ENCODE assay signal across 13 cellular contexts in the genomic region with DNA sequence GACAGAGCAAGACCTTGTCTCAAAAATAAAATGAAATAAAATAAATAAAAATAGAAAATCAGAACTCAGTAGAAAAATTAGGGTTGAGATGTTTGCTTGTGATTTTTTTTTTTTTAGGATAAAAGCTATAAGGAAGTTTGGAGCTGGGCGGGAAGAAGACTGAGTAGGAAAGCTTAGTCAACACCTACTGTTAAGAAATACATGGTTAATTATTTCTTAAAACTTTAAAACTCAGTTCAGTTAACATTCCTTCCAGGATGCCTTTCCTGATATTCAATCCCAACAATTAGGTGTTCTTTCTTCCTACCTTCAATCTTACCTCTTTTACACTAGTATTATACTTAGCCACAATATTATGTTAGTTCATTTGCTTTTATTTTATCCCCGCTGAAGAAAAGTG.
DNase-seq lines count a peak whose midpoint lies in the region; ATAC-seq and FAIRE-seq lines count a peak whose summit lies in the region.
"Had no signal": no experiment of that assay in that cellular context is flagged by ENCODE, and none has a peak within 500 bp of the region (broad histone marks: within the 10 kb centered on the region; RNA-seq: fewer than 3 reads in every experiment).

No MANE protein-coding gene starts in this region.

- peak; percentile 98 for FAIRE-seq in G401.6 (lab: Jason Lieb, UNC)
- FAIRE-seq: A549, GM12891, H1 had no signal

- peak; percentile 21 for DNase-seq in glomerular visceral epithelial cell (ENCODE audit: extremely low spot score)
- peak; percentile 79 for DNase-seq in kidney tubule cell (ENCODE audit: low spot score)
- DNase-seq in stimulated activated naive CD8-positive, alpha-beta T cell treated with anti-CD3 and anti-CD28 coated beads, Interleukin-15, Interleukin-2, amounts not matched to agents 100 U/mL and 50 U/mL, for 24 hours, result no peak
- DNase-seq in NCI-H524 treated with DMSO at 0.1 percent for 48 hours (lab: John Stamatoyannopoulos, UW), result no peak
- DNase-seq: CD4-positive, CD25-positive, alpha-beta regulatory T cell; DMS79; HFFc6 had no signal

- ATAC-seq in GM21381 (IDR thresholded peaks at IDR 0.05; ENCODE audit: unreplicated experiment), result no peak
- ATAC-seq in stimulated activated naive CD8-positive, alpha-beta T cell treated with anti-CD3 and anti-CD28 coated beads, Interleukin-15, Interleukin-2, amounts not matched to agents 100 U/mL and 50 U/mL, for 24 hours, result no peak
- no peak for ATAC-seq in HG02642 (IDR thresholded peaks at IDR 0.05; ENCODE audit: poor library complexity, unreplicated experiment)
- ATAC-seq: A549 had no signal

Comparison
In these comparisons a context has a peak if more than half of its experiments do, and no peak if none do; other contexts are left out.
1. DNase-seq: peak in glomerular visceral epithelial cell (single experiment) and kidney tubule cell (single experiment); none in stimulated activated naive CD8-positive, alpha-beta T cell treated with anti-CD3 and anti-CD28 coated beads, Interleukin-15, Interleukin-2, amounts not matched to agents 100 U/mL and 50 U/mL, for 24 hours (single experiment) and NCI-H524 treated with DMSO at 0.1 percent for 48 hours (single experiment).